Comparison of ENCODE assay signal across 12 cellular contexts in the genomic region with DNA sequence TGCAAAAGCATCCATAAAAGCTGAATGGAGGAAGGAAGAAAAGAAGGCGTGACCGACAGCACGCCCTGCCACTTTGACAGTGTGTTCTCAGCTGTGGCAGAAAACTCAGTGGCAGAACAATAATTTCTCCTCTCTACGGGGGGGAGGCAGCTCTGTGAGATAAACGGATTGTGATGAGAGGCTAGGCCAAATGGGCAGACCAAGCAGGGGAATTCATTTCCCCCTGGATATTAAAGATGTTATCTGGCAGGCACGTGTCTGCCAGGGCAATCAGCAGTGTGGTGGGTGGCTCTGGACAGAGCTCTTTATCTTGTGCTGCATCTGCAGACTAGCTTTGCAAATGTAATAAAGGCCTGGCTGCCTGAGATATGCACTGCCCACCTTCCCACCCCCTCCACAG. TPM values are rescaled to one million over a fixed set of nuclear protein-coding genes. Genes with fewer than 3 reads are reported as not detected.
DNase-seq lines count a peak whose midpoint lies in the region; ATAC-seq lines count a peak whose summit lies in the region.
"Had no signal": no experiment of that assay in that cellular context is flagged by ENCODE, and none has a peak within 500 bp of the region (broad histone marks: within the 10 kb centered on the region; RNA-seq: fewer than 3 reads in every experiment).

No MANE protein-coding gene starts in this region.

- H3K27me3 Mint-ChIP-seq in activated naive CD4-positive, alpha-beta T cell treated with anti-CD3 and anti-CD28 coated beads, Interleukin-2, amount 50 U/mL, for 24 hours, result no peaks in the 10 kb centered on the region
- H3K27me3 Mint-ChIP-seq in activated naive CD4-positive, alpha-beta T cell treated with anti-CD3 and anti-CD28 coated beads for 36 hours (ENCODE audit: low read depth), result no peaks in the 10 kb centered on the region
- no peaks in the 10 kb centered on the region for H3K27me3 Mint-ChIP-seq in effector memory CD8-positive, alpha-beta T cell
- H3K27me3 Mint-ChIP-seq: activated CD4-positive, alpha-beta T cell treated with anti-CD3 and anti-CD28 coated beads for 36 hours had no signal

- CTCF ChIA-PET in activated naive CD4-positive, alpha-beta T cell treated with anti-CD3 and anti-CD28 coated beads for 36 hours (lab: Charles Lee), result interaction anchor here (1.4 to 2.4 kb wide), 2 partner anchors 25 to 137 kb away, joined by 4 to 11 read pairs; a partner anchor contains a TSS

- no peak for DNase-seq in activated naive CD4-positive, alpha-beta T cell treated with anti-CD3 and anti-CD28 coated beads for 36 hours
- DNase-seq in NCI-H82 (lab: John Stamatoyannopoulos, UW) (peak; percentile 63), NAMALWA (ENCODE audit: low spot score) (no peak), left ventricle myocardium superior (no peak), cortex of kidney (lab: John Stamatoyannopoulos, UW) (no peak)
- no peak for DNase-seq in effector memory CD8-positive, alpha-beta T cell
- DNase-seq in stimulated activated effector memory CD8-positive, alpha-beta T cell treated with anti-CD3 and anti-CD28 coated beads, Interleukin-12 subunit alpha, Interleukin-12 subunit beta, amount 100 ng/mL, for 72 hours (ENCODE audit: low spot score in 2 of 2), result no peak
- DNase-seq: activated CD4-positive, alpha-beta T cell treated with anti-CD3 and anti-CD28 coated beads for 36 hours; activated naive CD4-positive, alpha-beta T cell treated with anti-CD3 and anti-CD28 coated beads, Interleukin-2, amount 50 U/mL, for 16 hours; NCI-H2107; transverse colon had no signal

- intact Hi-C loops in activated naive CD4-positive, alpha-beta T cell treated with anti-CD3 and anti-CD28 coated beads for 36 hours (cut with micrococcal nuclease), result no loop called here
- intact Hi-C loops in left ventricle myocardium superior (cut with micrococcal nuclease), result no loop called here

- no peaks in the 10 kb centered on the region for H3K9me3 Mint-ChIP-seq in activated naive CD4-positive, alpha-beta T cell treated with anti-CD3 and anti-CD28 coated beads, Interleukin-2, amount 50 U/mL, for 24 hours
- H3K9me3 Mint-ChIP-seq in activated naive CD4-positive, alpha-beta T cell treated with anti-CD3 and anti-CD28 coated beads for 36 hours, result no peaks in the 10 kb centered on the region
- no peaks in the 10 kb centered on the region for H3K9me3 Mint-ChIP-seq in effector memory CD8-positive, alpha-beta T cell
- no peaks in the 10 kb centered on the region for H3K9me3 Mint-ChIP-seq in stimulated activated effector memory CD8-positive, alpha-beta T cell treated with anti-CD3 and anti-CD28 coated beads, Interleukin-12 subunit alpha, Interleukin-12 subunit beta, amount 100 ng/mL, for 72 hours

- peaks cover 2% of the 10 kb centered on the region for H3K36me3 Mint-ChIP-seq in activated naive CD4-positive, alpha-beta T cell treated with anti-CD3 and anti-CD28 coated beads, Interleukin-2, amount 50 U/mL, for 24 hours
- peaks cover 7% of the 10 kb centered on the region for H3K36me3 Mint-ChIP-seq in activated naive CD4-positive, alpha-beta T cell treated with anti-CD3 and anti-CD28 coated beads for 36 hours (ENCODE audit: low read depth)
- H3K36me3 Mint-ChIP-seq in effector memory CD8-positive, alpha-beta T cell (ENCODE audit: insufficient read depth), result peaks cover 19% of the 10 kb centered on the region
- H3K36me3 Mint-ChIP-seq in stimulated activated effector memory CD8-positive, alpha-beta T cell treated with anti-CD3 and anti-CD28 coated beads, Interleukin-12 subunit alpha, Interleukin-12 subunit beta, amount 100 ng/mL, for 72 hours, result peaks cover 24% of the 10 kb centered on the region

- no peak for ATAC-seq in effector memory CD8-positive, alpha-beta T cell (replicated peaks)
- ATAC-seq in stimulated activated effector memory CD8-positive, alpha-beta T cell treated with anti-CD3 and anti-CD28 coated beads, Interleukin-12 subunit alpha, Interleukin-12 subunit beta, amount 100 ng/mL, for 72 hours, result no peak
- no peak for ATAC-seq in left ventricle myocardium superior
- ATAC-seq: activated CD4-positive, alpha-beta T cell treated with anti-CD3 and anti-CD28 coated beads for 36 hours had no signal

- H3K27ac Mint-ChIP-seq in activated naive CD4-positive, alpha-beta T cell treated with anti-CD3 and anti-CD28 coated beads, Interleukin-2, amount 50 U/mL, for 24 hours, result no peak overlapping the region
- H3K27ac Mint-ChIP-seq in activated naive CD4-positive, alpha-beta T cell treated with anti-CD3 and anti-CD28 coated beads for 36 hours, result no peak overlapping the region
- H3K27ac Mint-ChIP-seq in effector memory CD8-positive, alpha-beta T cell, result peak overlapping the region; percentile 15 to 51
- peak overlapping the region; percentile 11 for H3K27ac Mint-ChIP-seq in stimulated activated effector memory CD8-positive, alpha-beta T cell treated with anti-CD3 and anti-CD28 coated beads, Interleukin-12 subunit alpha, Interleukin-12 subunit beta, amount 100 ng/mL, for 72 hours
- H3K27ac Mint-ChIP-seq: activated CD4-positive, alpha-beta T cell treated with anti-CD3 and anti-CD28 coated beads for 36 hours had no signal

- peaks cover 20% of the 10 kb centered on the region for H3K4me1 Mint-ChIP-seq in activated naive CD4-positive, alpha-beta T cell treated with anti-CD3 and anti-CD28 coated beads, Interleukin-2, amount 50 U/mL, for 24 hours
- peaks cover 25% of the 10 kb centered on the region for H3K4me1 Mint-ChIP-seq in activated naive CD4-positive, alpha-beta T cell treated with anti-CD3 and anti-CD28 coated beads for 36 hours (ENCODE audit: low read depth)
- H3K4me1 Mint-ChIP-seq in effector memory CD8-positive, alpha-beta T cell (ENCODE audit: low read depth in 2 of 2), result peaks cover 24 to 27% of the 10 kb centered on the region in 2 donors
- peaks cover 38% of the 10 kb centered on the region for H3K4me1 Mint-ChIP-seq in stimulated activated effector memory CD8-positive, alpha-beta T cell treated with anti-CD3 and anti-CD28 coated beads, Interleukin-12 subunit alpha, Interleukin-12 subunit beta, amount 100 ng/mL, for 72 hours

- H3K4me3 Mint-ChIP-seq in activated naive CD4-positive, alpha-beta T cell treated with anti-CD3 and anti-CD28 coated beads, Interleukin-2, amount 50 U/mL, for 24 hours, result peak overlapping the region; percentile 0
- no peak overlapping the region for H3K4me3 Mint-ChIP-seq in activated naive CD4-positive, alpha-beta T cell treated with anti-CD3 and anti-CD28 coated beads for 36 hours
- H3K4me3 Mint-ChIP-seq in effector memory CD8-positive, alpha-beta T cell, result peak overlapping the region; percentile 37 to 99
- peak overlapping the region; percentile 25 for H3K4me3 Mint-ChIP-seq in stimulated activated effector memory CD8-positive, alpha-beta T cell treated with anti-CD3 and anti-CD28 coated beads, Interleukin-12 subunit alpha, Interleukin-12 subunit beta, amount 100 ng/mL, for 72 hours
- H3K4me3 Mint-ChIP-seq: activated CD4-positive, alpha-beta T cell treated with anti-CD3 and anti-CD28 coated beads for 36 hours had no signal

RNA-seq across cellular contexts. Expression of a gene that starts 1.9 kb away (rescaled TPM):
- 10 to 100 TPM; 17.8 to 19.2 TPM for total RNA-seq in activated naive CD4-positive, alpha-beta T cell treated with anti-CD3 and anti-CD28 coated beads for 36 hours
- total RNA-seq in left ventricle myocardium superior, result 17.9 TPM

RNA-seq across cellular contexts. Expression of a gene that starts 6.9 kb away (rescaled TPM):
- total RNA-seq in activated naive CD4-positive, alpha-beta T cell treated with anti-CD3 and anti-CD28 coated beads for 36 hours, result 10 to 100 TPM; 28.1 to 32.7 TPM
- total RNA-seq in left ventricle myocardium superior, result 5.6 TPM

RNA-seq across cellular contexts. Expression of a gene that starts 12.8 kb away (rescaled TPM):
- total RNA-seq in activated naive CD4-positive, alpha-beta T cell treated with anti-CD3 and anti-CD28 coated beads for 36 hours, result under 1 TPM; 0.10 to 0.33 TPM
- not detected for total RNA-seq in left ventricle myocardium superior

RNA-seq across cellular contexts. Expression of a gene that starts 50.0 kb away (rescaled TPM):
- total RNA-seq in activated naive CD4-positive, alpha-beta T cell treated with anti-CD3 and anti-CD28 coated beads for 36 hours, result 10 to 100 TPM; 15.4 to 17.0 TPM
- 30.9 TPM for total RNA-seq in left ventricle myocardium superior

RNA-seq across cellular contexts. Expression of a gene that starts 50.3 kb away (rescaled TPM):
- 10 to 100 TPM; 25.9 to 28.1 TPM for total RNA-seq in activated naive CD4-positive, alpha-beta T cell treated with anti-CD3 and anti-CD28 coated beads for 36 hours
- 16.2 TPM for total RNA-seq in left ventricle myocardium superior

Comparison
In these comparisons a context has a peak if more than half of its experiments do, and no peak if none do; other contexts are left out.
1. H3K27ac Mint-ChIP-seq: peak in effector memory CD8-positive, alpha-beta T cell (2 of 2) and stimulated activated effector memory CD8-positive, alpha-beta T cell treated with anti-CD3 and anti-CD28 coated beads, Interleukin-12 subunit alpha, Interleukin-12 subunit beta, amount 100 ng/mL, for 72 hours (single experiment); none in activated naive CD4-positive, alpha-beta T cell treated with anti-CD3 and anti-CD28 coated beads, Interleukin-2, amount 50 U/mL, for 24 hours (single experiment) and activated naive CD4-positive, alpha-beta T cell treated with anti-CD3 and anti-CD28 coated beads for 36 hours (single experiment).